ENCODE assay signal across 8 cellular contexts in the genomic region with DNA sequence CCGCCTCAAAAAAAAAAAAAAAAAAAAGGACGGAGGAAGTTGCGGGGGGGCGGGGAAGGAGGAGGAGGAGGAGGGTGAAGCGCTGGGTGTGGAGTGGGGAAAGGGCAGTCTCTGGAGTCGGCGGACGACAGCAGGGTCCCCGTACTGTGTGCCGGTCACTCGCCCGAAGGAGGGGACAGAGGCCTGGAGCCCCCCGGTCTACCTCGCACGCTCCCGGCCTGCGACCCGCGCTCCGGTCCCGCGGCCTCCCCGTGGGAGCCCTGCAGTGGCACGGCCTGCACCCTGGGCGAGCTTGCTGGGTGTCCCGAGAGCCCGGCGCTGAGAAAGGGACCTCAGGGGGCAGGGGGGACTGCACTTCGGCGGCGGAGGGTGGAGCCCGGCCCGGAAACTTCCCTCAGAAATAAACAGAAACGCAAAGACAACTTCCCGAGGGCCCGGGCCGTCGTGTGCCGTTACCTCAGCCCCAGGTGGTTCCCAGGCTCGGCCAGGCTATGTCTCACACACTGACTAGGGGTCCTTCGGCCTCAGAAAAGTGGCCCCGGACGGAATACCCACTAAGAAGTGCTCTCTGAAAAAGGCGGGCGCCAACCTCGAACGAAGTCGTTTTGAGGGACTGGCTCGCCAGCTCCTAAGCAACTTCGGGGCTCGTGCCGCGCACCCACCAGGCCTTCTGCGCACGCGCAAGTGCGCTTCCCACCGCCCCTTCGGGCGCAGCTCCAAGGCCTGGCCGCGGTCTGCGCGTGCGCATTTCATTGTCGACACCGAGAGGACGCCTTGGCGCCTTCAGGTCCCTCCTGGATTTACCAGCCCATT. TPM values are rescaled to one million over a fixed set of nuclear protein-coding genes. Genes with fewer than 3 reads are reported as not detected.
A peak's percentile ranks its signal among the peaks of the same experiment; 100 is the strongest.
DNase-seq lines count a peak whose midpoint lies in the region; ATAC-seq, FAIRE-seq and TF ChIP-seq lines count a peak whose summit lies in the region.

Gene MAJIN (minus strand): TSS at position 688 of the 813 bp plus-strand sequence. CDS start 12,703 bp downstream, outside the sequence.

- H3K27me3 ChIP-seq in endothelial cell of umbilical vein (ENCODE audit: control insufficient read depth in 2 of 2, insufficient read depth in 2 of 2, low read length in 2 of 2) (no peaks in the 10 kb centered on the region), mucosa of rectum (ENCODE audit: control insufficient read depth in 2 of 2, insufficient read depth in 2 of 2, low read length in 2 of 2) (no peaks in the 10 kb centered on the region), Caco-2 (replicated peaks; ENCODE audit: control insufficient read depth, insufficient read depth, low read length) (no peaks in the 10 kb centered on the region)

- H3K4me1 ChIP-seq in endothelial cell of umbilical vein (ENCODE audit: control insufficient read depth, extremely low read depth, insufficient read depth, low read length), result peaks cover 15% of the 10 kb centered on the region
- H3K4me1 ChIP-seq in mucosa of rectum (ENCODE audit: control insufficient read depth in 2 of 2, insufficient read depth in 2 of 2, low read length in 2 of 2), result peaks cover 11 to 18% of the 10 kb centered on the region in 2 donors
- H3K4me1 ChIP-seq in Caco-2, result no peaks in the 10 kb centered on the region

- DNase-seq in activated CD8-positive, alpha-beta memory T cell treated with anti-CD3 and anti-CD28 coated beads, Interleukin-2, amount 50 U/mL, for 4 hours, result peak; percentile 85
- peak; percentile 90 for DNase-seq in endothelial cell of umbilical vein (ENCODE audit: low read depth, low spot score)
- peak; percentile 75 to 84 for DNase-seq in stimulated activated CD8-positive, alpha-beta memory T cell treated with anti-CD3 and anti-CD28 coated beads, Interleukin-15, amount 100 ng/mL, for 48 hours (ENCODE audit: low read depth in 2 of 2)
- no peak for DNase-seq in NCI-H446 (lab: John Stamatoyannopoulos, UW)
- DNase-seq in Caco-2, result no peak

- H3K4me3 ChIP-seq in endothelial cell of umbilical vein (replicated peaks in 1 of 3; ENCODE audit: insufficient read depth in 1 of 3, low read depth in 1 of 3, low read length in 3 of 3), result peak within 1 kb of the TSS in 2 of 3 experiments; percentile 8 to 19
- H3K4me3 ChIP-seq in mucosa of rectum (ENCODE audit: low read length in 2 of 2), result peak within 1 kb of the TSS; percentile 26 to 68
- no peak within 1 kb of the TSS for H3K4me3 ChIP-seq in Caco-2 (ENCODE audit: low read depth, low read length)

- no peak for TF ChIP-seq CTCF in endothelial cell of umbilical vein (IDR thresholded peaks at IDR 0.05; ENCODE audit: extremely low read depth in 1 of 2, insufficient read depth in 1 of 2, low read depth in 1 of 2, low read length in 2 of 2)
- no peak for TF ChIP-seq CTCF in Caco-2 (IDR thresholded peaks at IDR 0.05; ENCODE audit: insufficient read depth in 1 of 2, low read depth in 1 of 2, low read length in 1 of 2, severe bottlenecking in 1 of 2, unreplicated experiment in 1 of 2)

- H3K9me1 ChIP-seq in endothelial cell of umbilical vein (replicated peaks; ENCODE audit: control insufficient read depth, extremely low read depth, insufficient read depth, low read length), result no peaks in the 10 kb centered on the region

- H3K9me3 Mint-ChIP-seq in Caco-2 (ENCODE audit: unreplicated experiment), result no peaks in the 10 kb centered on the region

- no peaks in the 10 kb centered on the region for H3K9me3 ChIP-seq in endothelial cell of umbilical vein (replicated peaks; ENCODE audit: control insufficient read depth, insufficient read depth, low read length)
- no peaks in the 10 kb centered on the region for H3K9me3 ChIP-seq in mucosa of rectum (ENCODE audit: control insufficient read depth in 2 of 2, low read length in 2 of 2)
- H3K9me3 ChIP-seq in Caco-2, result no peaks in the 10 kb centered on the region

- H3K36me3 ChIP-seq in endothelial cell of umbilical vein (ENCODE audit: control insufficient read depth in 2 of 2, extremely low read depth in 1 of 2, insufficient read depth in 2 of 2, low read length in 2 of 2), result no peaks in the 10 kb centered on the region
- H3K36me3 ChIP-seq in mucosa of rectum (ENCODE audit: control insufficient read depth in 2 of 2, insufficient read depth in 2 of 2, low read length in 2 of 2), result no peaks in the 10 kb centered on the region
- H3K36me3 ChIP-seq in Caco-2 (ENCODE audit: control insufficient read depth, insufficient read depth, low read length), result no peaks in the 10 kb centered on the region

- H3K4me2 ChIP-seq in endothelial cell of umbilical vein (ENCODE audit: insufficient read depth, low read length), result peak within 1 kb of the TSS; percentile 66

- H3K27ac Mint-ChIP-seq in Caco-2 (ENCODE audit: unreplicated experiment), result no peak within 1 kb of the TSS

- no peaks in the 10 kb centered on the region for H3K79me2 ChIP-seq in endothelial cell of umbilical vein (ENCODE audit: control insufficient read depth, insufficient read depth, low read length)

- no peaks in the 10 kb centered on the region for H4K20me1 ChIP-seq in endothelial cell of umbilical vein (replicated peaks; ENCODE audit: control insufficient read depth, extremely low read depth, insufficient read depth, low read length)

- intact Hi-C loops in endothelial cell of umbilical vein (cut with micrococcal nuclease) (loop anchor here (5.0 kb wide), 1 partner anchor 54 kb away; the partner anchor contains the start of gene ATG2A), Caco-2 (cut with micrococcal nuclease; ENCODE audit: unreplicated experiment) (no loop called here)

- POLR2A ChIA-PET in endothelial cell of umbilical vein (lab: Charles Lee) (no interaction called here), Caco-2 (lab: Charles Lee) (no interaction called here)

- TF ChIP-seq POLR2A in endothelial cell of umbilical vein (IDR thresholded peaks at IDR 0.05; ENCODE audit: low read depth, low read length), result no peak

- peak within 1 kb of the TSS; percentile 89 for H2AFZ ChIP-seq in endothelial cell of umbilical vein (ENCODE audit: low read depth, low read length)

- H3K27me3 Mint-ChIP-seq in Caco-2 (ENCODE audit: insufficient read depth, unreplicated experiment), result no peaks in the 10 kb centered on the region

- peak; percentile 57 for ATAC-seq in HG02798 (IDR thresholded peaks at IDR 0.05; ENCODE audit: poor library complexity, unreplicated experiment)
- ATAC-seq in HG02970 (IDR thresholded peaks at IDR 0.05; ENCODE audit: low FRiP score, unreplicated experiment), result no peak

- BruUV-seq in endothelial cell of umbilical vein (replicated peaks; lab: Mats Ljungman, UMichigan) (no TSS peak), Caco-2 (replicated peaks; lab: Mats Ljungman, UMichigan) (no TSS peak)

- H3K27ac ChIP-seq in endothelial cell of umbilical vein (ENCODE audit: insufficient read depth, low read depth, low read length) (no peak within 1 kb of the TSS), mucosa of rectum (ENCODE audit: low read depth in 2 of 2, low read length in 2 of 2) (peak within 1 kb of the TSS; percentile 56 to 81)

- no peaks in the 10 kb centered on the region for H3K36me3 Mint-ChIP-seq in Caco-2 (ENCODE audit: insufficient read depth, unreplicated experiment)

- H3K9ac ChIP-seq in endothelial cell of umbilical vein (replicated peaks; ENCODE audit: extremely low read depth, insufficient read depth, low read length), result no peak within 1 kb of the TSS
- peak within 1 kb of the TSS; percentile 41 to 52 for H3K9ac ChIP-seq in mucosa of rectum (ENCODE audit: low read depth in 1 of 2, low read length in 2 of 2)

- no peak within 1 kb of the TSS for H3K4me3 Mint-ChIP-seq in Caco-2 (ENCODE audit: unreplicated experiment)

- CTCF ChIA-PET in endothelial cell of umbilical vein (lab: Charles Lee), result interaction anchor here (0.9 to 1.8 kb wide), 5 partner anchors 25 to 127 kb away, joined by 3 to 10 read pairs (median 5); partner anchors contain the start of genes ARL2, BATF2 and CDC42BPG
- CTCF ChIA-PET in Caco-2 (lab: Charles Lee), result interaction anchor here (0.6 kb wide), 1 partner anchor 17 kb away, joined by 4 read pairs; no protein-coding TSS in a partner anchor

- FAIRE-seq in endothelial cell of umbilical vein (lab: Jason Lieb, UNC), result peak; percentile 94

- dilution Hi-C loops in endothelial cell of umbilical vein (cut with MboI; ENCODE audit: extremely low pct_ligation_motif_present, low sequenced_read_pairs), result no loop called here

- no peaks in the 10 kb centered on the region for H3K4me1 Mint-ChIP-seq in Caco-2 (ENCODE audit: low read depth, unreplicated experiment)

TF ChIP-seq in endothelial cell of umbilical vein, 7 proteins besides CTCF, POLR2A, EP300 and RAD21:
- TF ChIP-seq, protein P1, sequence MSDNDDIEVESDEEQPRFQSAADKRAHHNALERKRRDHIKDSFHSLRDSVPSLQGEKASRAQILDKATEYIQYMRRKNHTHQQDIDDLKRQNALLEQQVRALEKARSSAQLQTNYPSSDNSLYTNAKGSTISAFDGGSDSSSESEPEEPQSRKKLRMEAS (IDR thresholded peaks at IDR 0.05; ENCODE audit: insufficient read depth, insufficient read length), result peak; percentile 69
- TF ChIP-seq POLR2AphosphoS5 (IDR thresholded peaks at IDR 0.05; ENCODE audit: insufficient read depth, low read depth, low read length) (peak; percentile 52), GATA2 (IDR thresholded peaks at IDR 0.05; ENCODE audit: insufficient read depth, insufficient read length, low read depth, low read length) (no peak)
TF ChIP-seq in endothelial cell of umbilical vein: peak in this region for 2.

RNA-seq across cellular contexts. Expression of gene MAJIN, which starts in this region (rescaled TPM):
- total RNA-seq in endothelial cell of umbilical vein (not detected in 2 replicates), Caco-2 (2022) (not detected in 2 replicates)
- 0.07 TPM in 1 of 2 replicates, not detected in the other for polyA plus RNA-seq in endothelial cell of umbilical vein
- polyA plus RNA-seq in endothelial cell of umbilical vein (2011; cell fraction: cytosol; rRNA removed), result not detected in 2 replicates
- polyA plus RNA-seq in endothelial cell of umbilical vein (2011; cell fraction: nucleus; rRNA removed), result 0.25 TPM in 1 of 2 replicates, not detected in the other
- polyA plus RNA-seq in endothelial cell of umbilical vein (2012), result not detected in 2 replicates
- not detected in 2 replicates for polyA minus RNA-seq in endothelial cell of umbilical vein
- polyA minus RNA-seq in endothelial cell of umbilical vein (2011; cell fraction: cytosol; rRNA and poly(A)+ RNA removed), result not detected
- not detected in 2 replicates for polyA minus RNA-seq in endothelial cell of umbilical vein (2011; cell fraction: nucleus; rRNA and poly(A)+ RNA removed)

Comparison
In these comparisons a context has a peak if more than half of its experiments do, and no peak if none do; other contexts are left out.
1. Peak in DNase-seq, H3K4me3 ChIP-seq and H3K4me2 ChIP-seq in endothelial cell of umbilical vein; RNA of the gene not detected or under 1 TPM.
2. DNase-seq: peak in activated CD8-positive, alpha-beta memory T cell treated with anti-CD3 and anti-CD28 coated beads, Interleukin-2, amount 50 U/mL, for 4 hours (single experiment) and stimulated activated CD8-positive, alpha-beta memory T cell treated with anti-CD3 and anti-CD28 coated beads, Interleukin-15, amount 100 ng/mL, for 48 hours (2 of 2); none in NCI-H446 (0 of 2) and Caco-2 (0 of 2).